Comparison of ENCODE assay signal across 10 cellular contexts in the genomic region with DNA sequence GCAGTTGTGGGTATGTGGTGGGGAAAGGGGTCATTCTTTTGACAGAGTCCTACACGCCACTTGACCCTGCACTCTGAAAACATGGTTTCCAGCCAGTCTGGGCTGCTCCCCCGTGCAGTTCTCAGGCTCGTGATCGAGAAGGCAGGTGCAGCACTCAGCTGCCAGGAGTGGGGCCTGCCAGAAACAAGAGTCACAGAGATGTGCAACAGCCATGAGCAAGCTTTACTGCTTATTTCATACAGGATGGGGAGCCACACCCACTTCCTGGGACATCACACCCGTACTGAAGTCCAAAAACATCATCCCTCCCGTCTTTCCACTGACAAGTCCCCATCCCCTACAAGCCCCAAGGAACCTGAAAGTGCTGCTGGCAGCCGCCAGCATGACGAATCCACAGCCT. TPM values are rescaled to one million over a fixed set of nuclear protein-coding genes. Genes with fewer than 3 reads are reported as not detected.
DNase-seq lines count a peak whose midpoint lies in the region; ATAC-seq, FAIRE-seq and TF ChIP-seq lines count a peak whose summit lies in the region.
"Had no signal": no experiment of that assay in that cellular context is flagged by ENCODE, and none has a peak within 500 bp of the region (broad histone marks: within the 10 kb centered on the region; RNA-seq: fewer than 3 reads in every experiment).

No MANE protein-coding gene starts in this region.

- no peaks in the 10 kb centered on the region for H3K4me1 ChIP-seq in foreskin keratinocyte

- peak; percentile 51 for DNase-seq in A172 (ENCODE audit: low spot score)
- DNase-seq in GM12891 (ENCODE audit: insufficient read length, low spot score): no peak
- DNase-seq in WTC11 (ENCODE audit: low spot score): no peak
- peak in 1 of 2 donors; percentile 45 for DNase-seq in foreskin keratinocyte
- DNase-seq in occipital lobe (lab: John Stamatoyannopoulos, UW): no peak
- DNase-seq in HK-2 (ENCODE audit: unreplicated experiment): no peak
- no peak for DNase-seq in NCI-H748 (lab: John Stamatoyannopoulos, UW; ENCODE audit: unreplicated experiment)
- no peak for DNase-seq in D341Med (ENCODE audit: low spot score)
- DNase-seq: NCI-H187, T-helper 9 cell had no signal

- no peaks in the 10 kb centered on the region for H3K9me3 Mint-ChIP-seq in WTC11

- no peak overlapping the region for H3K27ac Mint-ChIP-seq in WTC11

- peaks cover 48% of the 10 kb centered on the region for H3K4me1 Mint-ChIP-seq in WTC11

- no peak for TF ChIP-seq CTCF in WTC11 (IDR thresholded peaks at IDR 0.05)
- TF ChIP-seq CTCF in foreskin keratinocyte (conservative IDR thresholded peaks at IDR 0.05): no peak

- no peak for TF ChIP-seq POLR2A in GM12891 (IDR thresholded peaks at IDR 0.05; ENCODE audit: low read depth, low read length)

- POLR2A ChIA-PET in WTC11 (lab: Charles Lee): no interaction called here

- CTCF ChIA-PET in WTC11 (lab: Charles Lee): no interaction called here

- H3K27me3 Mint-ChIP-seq in WTC11 (ENCODE audit: low read depth): peaks cover 71% of the 10 kb centered on the region

- H3K36me3 Mint-ChIP-seq in WTC11: no peaks in the 10 kb centered on the region

- peak; percentile 40 for FAIRE-seq in GM12891 (lab: Jason Lieb, UNC)

- peak overlapping the region; percentile 75; the same call in 1 of the 2 replicates for H3K4me3 Mint-ChIP-seq in WTC11

- H3K27me3 ChIP-seq in foreskin keratinocyte: peaks cover 56% of the 10 kb centered on the region

- ATAC-seq in WTC11 (no peak), foreskin keratinocyte (peak; percentile 45)

- H3K27ac ChIP-seq in foreskin keratinocyte: no peak overlapping the region

TF ChIP-seq in GM12891, 5 proteins besides CTCF, POLR2A, EP300 and RAD21:
- TF ChIP-seq POLR2AphosphoS5 (IDR thresholded peaks at IDR 0.05; ENCODE audit: low read depth, low read length) (no peak), SPI1 (IDR thresholded peaks at IDR 0.05; ENCODE audit: low read depth, low read length) (no peak), PAX5 (IDR thresholded peaks at IDR 0.05; ENCODE audit: insufficient read depth, low read length, severe bottlenecking) (no peak), TAF1 (IDR thresholded peaks at IDR 0.05; ENCODE audit: low read depth, low read length) (no peak), POU2F2 (IDR thresholded peaks at IDR 0.05; ENCODE audit: low read depth, low read length) (no peak)

TF ChIP-seq in WTC11, 78 proteins besides CTCF, POLR2A, EP300 and RAD21:
- TF ChIP-seq ZNF423 (CRISPR knock-in tag; IDR thresholded peaks at IDR 0.05): no peak
- TF ChIP-seq, protein P1, sequence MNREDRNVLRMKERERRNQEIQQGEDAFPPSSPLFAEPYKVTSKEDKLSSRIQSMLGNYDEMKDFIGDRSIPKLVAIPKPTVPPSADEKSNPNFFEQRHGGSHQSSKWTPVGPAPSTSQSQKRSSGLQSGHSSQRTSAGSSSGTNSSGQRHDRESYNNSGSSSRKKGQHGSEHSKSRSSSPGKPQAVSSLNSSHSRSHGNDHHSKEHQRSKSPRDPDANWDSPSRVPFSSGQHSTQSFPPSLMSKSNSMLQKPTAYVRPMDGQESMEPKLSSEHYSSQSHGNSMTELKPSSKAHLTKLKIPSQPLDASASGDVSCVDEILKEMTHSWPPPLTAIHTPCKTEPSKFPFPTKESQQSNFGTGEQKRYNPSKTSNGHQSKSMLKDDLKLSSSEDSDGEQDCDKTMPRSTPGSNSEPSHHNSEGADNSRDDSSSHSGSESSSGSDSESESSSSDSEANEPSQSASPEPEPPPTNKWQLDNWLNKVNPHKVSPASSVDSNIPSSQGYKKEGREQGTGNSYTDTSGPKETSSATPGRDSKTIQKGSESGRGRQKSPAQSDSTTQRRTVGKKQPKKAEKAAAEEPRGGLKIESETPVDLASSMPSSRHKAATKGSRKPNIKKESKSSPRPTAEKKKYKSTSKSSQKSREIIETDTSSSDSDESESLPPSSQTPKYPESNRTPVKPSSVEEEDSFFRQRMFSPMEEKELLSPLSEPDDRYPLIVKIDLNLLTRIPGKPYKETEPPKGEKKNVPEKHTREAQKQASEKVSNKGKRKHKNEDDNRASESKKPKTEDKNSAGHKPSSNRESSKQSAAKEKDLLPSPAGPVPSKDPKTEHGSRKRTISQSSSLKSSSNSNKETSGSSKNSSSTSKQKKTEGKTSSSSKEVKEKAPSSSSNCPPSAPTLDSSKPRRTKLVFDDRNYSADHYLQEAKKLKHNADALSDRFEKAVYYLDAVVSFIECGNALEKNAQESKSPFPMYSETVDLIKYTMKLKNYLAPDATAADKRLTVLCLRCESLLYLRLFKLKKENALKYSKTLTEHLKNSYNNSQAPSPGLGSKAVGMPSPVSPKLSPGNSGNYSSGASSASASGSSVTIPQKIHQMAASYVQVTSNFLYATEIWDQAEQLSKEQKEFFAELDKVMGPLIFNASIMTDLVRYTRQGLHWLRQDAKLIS (CRISPR knock-in tag; IDR thresholded peaks at IDR 0.05; ENCODE audit: borderline replicate concordance): no peak

RNA-seq across cellular contexts. Expression of a gene that starts 9.3 kb away (rescaled TPM):
- total RNA-seq in A172 (2014; rRNA removed; shearing (Covaris generic)): not detected in 2 replicates
- polyA plus RNA-seq in GM12891 (2012; ENCODE audit: low read depth, missing spikeins): 0.71 TPM
- total RNA-seq in WTC11 (2021) (2.4 to 3.8 TPM (median 2.4 TPM) in 3 replicates), foreskin keratinocyte (0.18 and 0.31 TPM in 2 replicates), occipital lobe (1.9 TPM)
- polyA plus RNA-seq in foreskin keratinocyte: 0.16 and 0.20 TPM in 2 replicates

RNA-seq across cellular contexts. Expression of a gene that starts 13.3 kb away (rescaled TPM):
- 35.6 and 40.2 TPM in 2 replicates for total RNA-seq in A172 (2014; rRNA removed; shearing (Covaris generic))
- 10.9 TPM for polyA plus RNA-seq in GM12891 (2012; ENCODE audit: low read depth, missing spikeins)
- total RNA-seq in WTC11 (2021) (27.9 to 35.9 TPM (median 28.4 TPM) in 3 replicates), foreskin keratinocyte (43.0 and 45.9 TPM in 2 replicates), occipital lobe (24.3 TPM)
- 46.2 and 47.3 TPM in 2 replicates for polyA plus RNA-seq in foreskin keratinocyte

RNA-seq across cellular contexts. Expression of a gene that starts 24.1 kb away (rescaled TPM):
- 0.74 and 2.5 TPM in 2 replicates for total RNA-seq in A172 (2014; rRNA removed; shearing (Covaris generic))
- polyA plus RNA-seq in GM12891 (2012; ENCODE audit: low read depth, missing spikeins): 0.04 TPM
- total RNA-seq in WTC11 (2021) (5.7 to 7.0 TPM (median 6.6 TPM) in 3 replicates), foreskin keratinocyte (3.4 and 5.3 TPM in 2 replicates), occipital lobe (0.78 TPM)
- polyA plus RNA-seq in foreskin keratinocyte: 2.1 and 6.0 TPM in 2 replicates

RNA-seq across cellular contexts. Expression of a gene that starts 33.4 kb away (rescaled TPM):
- 0.31 and 0.53 TPM in 2 replicates for total RNA-seq in A172 (2014; rRNA removed; shearing (Covaris generic))
- polyA plus RNA-seq in GM12891 (2012; ENCODE audit: low read depth, missing spikeins): 2.7 TPM
- total RNA-seq in WTC11 (2021) (3.4 to 5.5 TPM (median 5.2 TPM) in 3 replicates), foreskin keratinocyte (0.25 and 0.95 TPM in 2 replicates), occipital lobe (0.62 TPM)
- polyA plus RNA-seq in foreskin keratinocyte: 0.51 and 0.60 TPM in 2 replicates

RNA-seq across cellular contexts. Expression of a gene that starts 36.8 kb away (rescaled TPM):
- 1.7 and 3.5 TPM in 2 replicates for total RNA-seq in A172 (2014; rRNA removed; shearing (Covaris generic))
- polyA plus RNA-seq in GM12891 (2012; ENCODE audit: low read depth, missing spikeins): 0.09 TPM
- total RNA-seq in WTC11 (2021) (13.9 to 16.2 TPM (median 14.6 TPM) in 3 replicates), foreskin keratinocyte (not detected in 2 replicates), occipital lobe (8.0 TPM)
- not detected in 2 replicates for polyA plus RNA-seq in foreskin keratinocyte
